In the genomic region with DNA sequence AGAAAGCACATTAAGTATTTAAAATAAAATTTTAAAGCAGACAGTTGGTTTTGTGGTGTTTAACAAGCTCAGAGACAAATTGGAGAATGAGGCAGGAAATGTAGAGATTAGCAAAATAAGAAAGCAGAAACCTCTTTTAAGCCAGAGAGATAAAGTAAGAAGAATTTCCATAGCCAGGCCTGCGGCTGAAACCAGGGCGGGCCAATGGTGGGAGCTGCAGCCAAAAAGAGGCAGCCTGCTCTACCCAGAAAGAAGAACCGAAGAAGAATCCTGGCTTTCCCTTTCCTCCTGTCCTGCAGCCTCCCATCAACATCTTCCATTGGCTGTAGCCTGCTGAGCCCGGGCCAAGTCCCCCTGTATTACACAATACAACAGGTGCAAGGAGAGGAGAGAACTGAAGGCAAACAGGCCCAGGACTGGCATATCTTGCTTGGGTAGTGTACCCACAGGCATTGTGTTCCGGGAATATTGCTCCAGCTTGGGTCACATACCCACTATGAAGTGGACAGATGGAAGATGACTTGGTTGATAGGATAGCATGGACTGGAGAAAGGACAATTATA, we compare ENCODE assay signal across 14 cellular contexts.
"Had no signal": no experiment of that assay in that cellular context is flagged by ENCODE, and none has a peak within 500 bp of the region (broad histone marks: within the 10 kb centered on the region; RNA-seq: fewer than 3 reads in every experiment).

No MANE protein-coding gene starts in this region.

- H3K4me3 ChIP-seq: gastroesophageal sphincter, lung, ovary, tibial nerve had no signal

- H3K27me3 ChIP-seq: ovary had no signal

- DNase-seq: activated CD4-positive, alpha-beta T cell treated with anti-CD3 and anti-CD28 coated beads, Interleukin-2, amount 50 U/mL, for 1 hour; activated CD4-positive, CD25-positive, alpha-beta regulatory T cell; activated naive CD4-positive, alpha-beta T cell treated with anti-CD3 and anti-CD28 coated beads, Interleukin-2, amount 50 U/mL, for 16 hours; cortex of kidney; effector memory CD8-positive, alpha-beta T cell; kidney glomerular epithelial cell; ovary; retina; stimulated activated naive B cell treated with anti-CD40 and anti-IgM and Interleukin-4, amounts not matched to agents 10 μg/mL and 1 μg/mL and 100 μg/mL, for 72 hours; T-helper 1 cell had no signal

- H3K9me3 ChIP-seq: gastroesophageal sphincter, ovary, tibial nerve had no signal

- H3K4me1 ChIP-seq: gastroesophageal sphincter, tibial nerve had no signal

- ATAC-seq: effector memory CD8-positive, alpha-beta T cell; gastroesophageal sphincter; stimulated activated naive B cell treated with anti-CD40 and anti-IgM and Interleukin-4, amounts not matched to agents 10 μg/mL and 1 μg/mL and 100 μg/mL, for 72 hours had no signal

- H3K36me3 ChIP-seq: gastroesophageal sphincter, ovary, tibial nerve had no signal

- H3K27ac ChIP-seq: epithelial cell of prostate, gastroesophageal sphincter, ovary had no signal
